3 cellular contexts compared by ENCODE assay signal in genomic region chr1:225310544-225310943, GRCh38.
DNase-seq lines count a peak whose midpoint lies in the region; ATAC-seq, FAIRE-seq and TF ChIP-seq lines count a peak whose summit lies in the region.
"Not testable (repeated sequence)": the region's sequence is repeated elsewhere in the genome, so short reads cannot be mapped to it uniquely, and the experiment has no call there.

No MANE protein-coding gene starts in this region.

- not testable (repeated sequence) for H4K20me1 ChIP-seq in K562 (replicated peaks; ENCODE audit: control insufficient read depth, insufficient read depth, low read length)

- WGBS in K562 (ENCODE audit: insufficient coverage, low coverage, missing lambda C conversion rate) = 2% methylated on average over 3 of the region's 3 CpGs

- not testable (repeated sequence) for TF ChIP-seq EP300 in K562 (IDR thresholded peaks at IDR 0.05; ENCODE audit: low read length)

- not testable (repeated sequence) for H3K9me1 ChIP-seq in K562 (ENCODE audit: control insufficient read depth, insufficient read depth, low read length)

- POLR2A ChIA-PET in HEK293 (lab: Yijun Ruan, JAX); K562 (lab: Yijun Ruan, JAX): not testable (repeated sequence)

- not testable (repeated sequence) for H3K27me3 Mint-ChIP-seq in mesothelial cell of epicardium (ENCODE audit: low read depth)

- not testable (repeated sequence) for TF ChIP-seq POLR2A in K562 (conservative IDR thresholded peaks at IDR 0.05)

- H3K27me3 ChIP-seq in K562 (ENCODE audit: control insufficient read depth in 2 of 2, insufficient read depth in 2 of 2, low read length in 2 of 2) = not testable (repeated sequence)

- CTCF ChIA-PET in HEK293 (lab: Yijun Ruan, JAX) = interaction anchor here (5.3 kb wide), 1 partner anchor 9 kb away, joined by 43 read pairs; no protein-coding TSS in a partner anchor
- CTCF ChIA-PET in K562 (lab: Yijun Ruan, JAX; ENCODE audit: low intra/inter-chr PET ratio) = not testable (repeated sequence)

- not testable (repeated sequence) for TF ChIP-seq CTCF in HEK293 (tag by site-specific recombination; IDR thresholded peaks at IDR 0.05); K562 (IDR thresholded peaks at IDR 0.05 in 2 of 3, conservative IDR thresholded peaks at IDR 0.05 in 1 of 3; ENCODE audit: insufficient read depth in 2 of 3, low read depth in 1 of 3, low read length in 3 of 3); mesothelial cell of epicardium (IDR thresholded peaks at IDR 0.05; ENCODE audit: unreplicated experiment)

- H3K27ac ChIP-seq in HEK293 (ENCODE audit: extremely low read depth, low read depth, low read length); K562 (ENCODE audit: extremely low read depth, low read depth, low read length): not testable (repeated sequence)

- not testable (repeated sequence) for H3K9ac ChIP-seq in K562 (ENCODE audit: insufficient read depth in 1 of 2, low read depth in 2 of 2, low read length in 2 of 2)

- not testable (repeated sequence) for H2AFZ ChIP-seq in K562 (ENCODE audit: low read depth, low read length)

- H3K27ac Mint-ChIP-seq in mesothelial cell of epicardium = peak overlapping the region; percentile 23

- not testable (repeated sequence) for ATAC-seq in K562

- H3K4me1 ChIP-seq in HEK293 (ENCODE audit: control insufficient read depth, insufficient read depth, low read length); K562 (replicated peaks in 1 of 2; ENCODE audit: control insufficient read depth in 2 of 2, insufficient read depth in 2 of 2, low read length in 2 of 2): not testable (repeated sequence)

- H3K9me3 Mint-ChIP-seq in mesothelial cell of epicardium = peaks cover 39% of the 10 kb centered on the region

- not testable (repeated sequence) for FAIRE-seq in K562 (lab: Jason Lieb, UNC)

- not testable (repeated sequence) for TF ChIP-seq RAD21 in K562 (CRISPR knock-in tag; conservative IDR thresholded peaks at IDR 0.05 in 1 of 2, IDR thresholded peaks at IDR 0.05 in 1 of 2)

- intact Hi-C loops in K562 (cut with micrococcal nuclease) = not testable (repeated sequence)

- in situ Hi-C loops in K562 (cut with MboI) = not testable (repeated sequence)

- not testable (repeated sequence) for H3K36me3 ChIP-seq in HEK293 (ENCODE audit: control insufficient read depth in 2 of 2, insufficient read depth in 1 of 2, low read length in 2 of 2); K562 (ENCODE audit: control insufficient read depth, insufficient read depth, low read length)

- H3K79me2 ChIP-seq in K562 (ENCODE audit: control insufficient read depth, insufficient read depth, low read length) = not testable (repeated sequence)

- not testable (repeated sequence) for DNase-seq in K562 (ENCODE audit: extremely low read depth in 1 of 4, low spot score in 3 of 4); mesothelial cell of epicardium (ENCODE audit: low spot score in 2 of 2, unreplicated experiment in 2 of 2)

- H3K9me3 ChIP-seq in HEK293 (ENCODE audit: control insufficient read depth, insufficient read depth, low read depth, low read length); K562 (replicated peaks; ENCODE audit: control insufficient read depth, insufficient read depth, low read depth, low read length): not testable (repeated sequence)

- not testable (repeated sequence) for H3K4me2 ChIP-seq in K562 (ENCODE audit: insufficient read depth, low read length)

- not testable (repeated sequence) for H3K4me3 ChIP-seq in HEK293 (ENCODE audit: low read depth, low read length); K562

- not testable (repeated sequence) for BruUV-seq in K562 (replicated peaks; lab: Mats Ljungman, UMichigan)

- H3K4me1 Mint-ChIP-seq in mesothelial cell of epicardium = not testable (repeated sequence)

- not testable (repeated sequence) for H3K4me3 Mint-ChIP-seq in mesothelial cell of epicardium

- peaks cover 29% of the 10 kb centered on the region for H3K36me3 Mint-ChIP-seq in mesothelial cell of epicardium

TF ChIP-seq in HEK293, 187 proteins besides CTCF, POLR2A, EP300 and RAD21:
- peak; percentile 97 for TF ChIP-seq ZNF146 (tag by site-specific recombination; IDR thresholded peaks at IDR 0.05)
- TF ChIP-seq, protein P1, sequence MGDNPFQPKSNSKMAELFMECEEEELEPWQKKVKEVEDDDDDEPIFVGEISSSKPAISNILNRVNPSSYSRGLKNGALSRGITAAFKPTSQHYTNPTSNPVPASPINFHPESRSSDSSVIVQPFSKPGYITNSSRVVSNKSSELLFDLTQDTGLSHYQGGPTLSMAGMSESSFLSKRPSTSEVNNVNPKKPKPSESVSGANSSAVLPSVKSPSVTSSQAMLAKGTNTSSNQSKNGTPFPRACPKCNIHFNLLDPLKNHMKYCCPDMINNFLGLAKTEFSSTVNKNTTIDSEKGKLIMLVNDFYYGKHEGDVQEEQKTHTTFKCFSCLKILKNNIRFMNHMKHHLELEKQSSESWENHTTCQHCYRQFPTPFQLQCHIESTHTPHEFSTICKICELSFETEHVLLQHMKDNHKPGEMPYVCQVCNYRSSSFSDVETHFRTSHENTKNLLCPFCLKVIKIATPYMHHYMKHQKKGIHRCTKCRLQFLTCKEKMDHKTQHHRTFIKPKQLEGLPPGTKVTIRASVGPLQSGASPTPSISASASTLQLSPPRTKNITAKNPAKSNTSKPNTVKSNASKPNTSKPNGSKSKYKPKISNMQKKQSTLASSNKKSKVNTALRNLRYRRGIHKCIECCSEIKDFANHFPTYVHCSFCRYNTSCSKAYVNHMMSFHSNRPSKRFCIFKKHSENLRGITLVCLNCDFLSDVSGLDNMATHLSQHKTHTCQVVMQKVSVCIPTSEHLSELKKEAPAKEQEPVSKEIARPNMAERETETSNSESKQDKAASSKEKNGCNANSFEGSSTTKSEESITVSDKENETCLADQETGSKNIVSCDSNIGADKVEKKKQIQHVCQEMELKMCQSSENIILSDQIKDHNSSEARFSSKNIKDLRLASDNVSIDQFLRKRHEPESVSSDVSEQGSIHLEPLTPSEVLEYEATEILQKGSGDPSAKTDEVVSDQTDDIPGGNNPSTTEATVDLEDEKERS (tag by site-specific recombination; IDR thresholded peaks at IDR 0.05) = peak; percentile 94

TF ChIP-seq in K562, 482 proteins besides CTCF, POLR2A, EP300 and RAD21:
- TF ChIP-seq BCOR (IDR thresholded peaks at IDR 0.05) (peak; percentile 55; the same call in 1 of the 2 replicates), ZNF146 (CRISPR knock-in tag; IDR thresholded peaks at IDR 0.05; ENCODE audit: unreplicated experiment) (peak; percentile 94)
